Comparison of ENCODE assay signal across 1 cellular context in genomic region chr1:226741009-226741408, GRCh38.
TF ChIP-seq lines count a peak whose summit lies in the region.

No MANE protein-coding gene starts in this region.

TF ChIP-seq in H1, 55 proteins besides CTCF, POLR2A, EP300 and RAD21 (continued from another document):
- TF ChIP-seq ATF2 (IDR thresholded peaks at IDR 0.05; ENCODE audit: low read length): no peak
